In the genomic region with DNA sequence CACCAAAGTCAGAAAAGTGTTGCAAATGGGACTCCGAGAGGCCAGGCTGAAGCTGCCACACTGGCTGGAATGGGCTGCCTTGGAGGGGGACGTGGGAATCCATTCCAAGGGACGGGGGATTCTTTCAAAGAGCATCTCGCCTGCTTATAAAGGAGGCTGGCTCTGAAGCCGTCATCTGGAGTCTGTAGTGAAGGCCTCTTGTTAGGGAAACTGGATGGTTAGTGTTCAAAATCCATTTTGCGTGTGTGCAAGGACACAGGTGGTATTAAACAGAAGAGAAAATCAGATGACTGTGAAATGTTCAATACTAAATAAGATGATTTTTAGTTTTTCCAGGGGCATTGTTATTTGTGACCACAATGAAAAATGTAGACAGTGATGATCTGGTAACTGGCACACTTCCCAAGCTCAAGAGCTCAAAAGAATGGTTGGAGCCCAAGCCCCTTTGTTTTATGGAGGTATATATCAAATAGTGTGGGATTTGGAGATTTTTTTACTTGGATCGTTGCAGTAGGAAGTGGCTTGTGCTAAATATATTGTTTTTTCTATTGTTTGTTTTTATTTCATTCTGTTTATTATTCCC, we compare ENCODE assay signal across 7 cellular contexts. TPM values are rescaled to one million over a fixed set of nuclear protein-coding genes. Genes with fewer than 3 reads are reported as not detected.
DNase-seq lines count a peak whose midpoint lies in the region; ATAC-seq, FAIRE-seq and TF ChIP-seq lines count a peak whose summit lies in the region.

No MANE protein-coding gene starts in this region.

- TF ChIP-seq CTCF in GM12864 (IDR thresholded peaks at IDR 0.05; ENCODE audit: low read depth, low read length, missing control alignments) (no peak), bronchial epithelial cell (IDR thresholded peaks at IDR 0.05; ENCODE audit: insufficient read depth, low read length, severe bottlenecking) (no peak), GM13976 (IDR thresholded peaks at IDR 0.05; ENCODE audit: borderline replicate concordance, control extremely low read depth, extremely low read depth, insufficient read depth, missing control alignments) (no peak)

- in situ Hi-C loops in GM13976 (cut with MboI; ENCODE audit: low sequenced_read_pairs, unreplicated experiment), result loop anchor here (25.0 kb wide), 1 partner anchor 263 kb away; no protein-coding TSS in a partner anchor

- 44 to 52% methylated on average over 6 of the region's 7 CpGs for WGBS in mesodermal cell (ENCODE audit: insufficient coverage in 2 of 2), 2 experiments
- WGBS in aorta, 2 donors, result 3 to 8% methylated on average over 7 of the region's 7 CpGs

- intact Hi-C loops in aorta (cut with DNase I), result no loop called here

- H3K27ac ChIP-seq in mesodermal cell (ENCODE audit: low read depth, low read length, severe bottlenecking) (peak overlapping the region; percentile 75), aorta (ENCODE audit: low read depth in 1 of 2, low read length in 2 of 2) (peak overlapping the region; percentile 47 to 87)

- H3K4me1 ChIP-seq in mesodermal cell (ENCODE audit: control insufficient read depth, insufficient read depth, low read length, poor library complexity, severe bottlenecking) (no peaks in the 10 kb centered on the region), aorta (ENCODE audit: control insufficient read depth in 1 of 2, insufficient read depth in 2 of 2, low read length in 2 of 2) (no peaks in the 10 kb centered on the region)

- H3K36me3 ChIP-seq in bronchial epithelial cell (ENCODE audit: control insufficient read depth, insufficient read depth, low read length) (no peaks in the 10 kb centered on the region), mesodermal cell (ENCODE audit: control insufficient read depth, insufficient read depth, low read length) (no peaks in the 10 kb centered on the region), aorta (ENCODE audit: control insufficient read depth in 1 of 2, insufficient read depth in 2 of 2, low read length in 1 of 2) (no peaks in the 10 kb centered on the region)

- H3K9me3 ChIP-seq in mesodermal cell (ENCODE audit: control insufficient read depth, low read length), result no peaks in the 10 kb centered on the region
- H3K9me3 ChIP-seq in aorta (ENCODE audit: control insufficient read depth, low read length), result no peaks in the 10 kb centered on the region

- no peak for FAIRE-seq in bronchial epithelial cell (lab: Jason Lieb, UNC)

- DNase-seq in GM12864 (ENCODE audit: low read depth) (no peak), NCI-H146 (lab: John Stamatoyannopoulos, UW) (peak; percentile 73), bronchial epithelial cell (ENCODE audit: low read depth) (no peak), aorta (no peak), GM13976 (ENCODE audit: low spot score) (no peak)

- ATAC-seq in GM21786 (IDR thresholded peaks at IDR 0.05; ENCODE audit: unreplicated experiment) (peak; percentile 9), aorta (ENCODE audit: low FRiP score) (peak; percentile 21)

- H3K27me3 ChIP-seq in bronchial epithelial cell (ENCODE audit: control insufficient read depth, insufficient read depth, low read length) (no peaks in the 10 kb centered on the region), aorta (ENCODE audit: control insufficient read depth in 1 of 2, insufficient read depth in 2 of 2, low read length in 1 of 2) (no peaks in the 10 kb centered on the region)

- H3K4me3 ChIP-seq in GM12864 (ENCODE audit: low read depth, low read length) (peak overlapping the region; percentile 74), bronchial epithelial cell (ENCODE audit: low read depth, low read length) (peak overlapping the region; percentile 74), mesodermal cell (ENCODE audit: extremely low read depth, insufficient read depth, low read length, poor library complexity, severe bottlenecking) (peak overlapping the region; percentile 52), aorta (ENCODE audit: low read length in 2 of 2) (peak overlapping the region; percentile 59 to 64)

RNA-seq across cellular contexts. Expression of gene FAM228B, which starts 0.8 kb away (rescaled TPM):
- total RNA-seq in bronchial epithelial cell (3.2 and 5.0 TPM in 2 replicates), aorta (10 to 100 TPM; 36.7 to 47.8 TPM)
- 11.8 TPM for polyA plus RNA-seq in mesodermal cell (2013, experiment 1 of 2)
- 12.4 TPM for polyA plus RNA-seq in mesodermal cell (2013, experiment 2 of 2)
- 10 to 100 TPM; 30.0 to 31.1 TPM for polyA plus RNA-seq in aorta

RNA-seq across cellular contexts. Expression of gene PFN4, which starts 1.0 kb away (rescaled TPM):
- total RNA-seq in bronchial epithelial cell (under 0.01 and 0.38 TPM in 2 replicates), aorta (under 1 TPM in 1 of 2 donors, not detected in 1; 0.93 TPM)
- polyA plus RNA-seq in mesodermal cell (2013, experiment 1 of 2), result 0.81 TPM
- 0.91 TPM for polyA plus RNA-seq in mesodermal cell (2013, experiment 2 of 2)
- under 1 TPM; 0.26 to 0.63 TPM for polyA plus RNA-seq in aorta

RNA-seq across cellular contexts. Expression of gene TP53I3, which starts 39.5 kb away (rescaled TPM):
- total RNA-seq in bronchial epithelial cell (34.5 and 65.0 TPM in 2 replicates), aorta (10 to 100 TPM in 1 of 2 donors, 1 to 10 TPM in 1; 7.3 to 21.0 TPM)
- polyA plus RNA-seq in mesodermal cell (2013, experiment 1 of 2), result 35.4 TPM
- 35.0 TPM for polyA plus RNA-seq in mesodermal cell (2013, experiment 2 of 2)
- 10 to 100 TPM; 30.2 to 35.5 TPM for polyA plus RNA-seq in aorta

RNA-seq across cellular contexts. Expression of gene SF3B6, which starts 48.0 kb away (rescaled TPM):
- total RNA-seq in bronchial epithelial cell, result 202 and 223 TPM in 2 replicates
- polyA plus RNA-seq in mesodermal cell (2013, experiment 1 of 2), result 165 TPM
- 179 TPM for polyA plus RNA-seq in mesodermal cell (2013, experiment 2 of 2)
- 10 to 100 TPM; 54.4 to 60.5 TPM for total RNA-seq in aorta
- 100 to 1,000 TPM; 115 to 158 TPM for polyA plus RNA-seq in aorta

RNA-seq across cellular contexts. Expression of gene FAM228A, which starts 50.8 kb away (rescaled TPM):
- 0.13 TPM in 1 of 2 replicates, not detected in the other for total RNA-seq in bronchial epithelial cell
- polyA plus RNA-seq in mesodermal cell (2013, experiment 1 of 2), result 0.44 TPM
- polyA plus RNA-seq in mesodermal cell (2013, experiment 2 of 2), result 0.71 TPM
- total RNA-seq in aorta, result 1 to 10 TPM; 1.7 to 3.9 TPM
- polyA plus RNA-seq in aorta, result 1 to 10 TPM; 1.0 to 4.7 TPM
